31 cellular contexts compared by ENCODE assay signal in genomic region chr22:49057910-49058309, GRCh38.
"Had no signal": no experiment of that assay in that cellular context is flagged by ENCODE, and none has a peak within 500 bp of the region (broad histone marks: within the 10 kb centered on the region; RNA-seq: fewer than 3 reads in every experiment).

No MANE protein-coding gene starts in this region.

- H3K27ac Mint-ChIP-seq: activated CD4-positive, alpha-beta memory T cell treated with anti-CD3 and anti-CD28 coated beads for 36 hours; activated CD4-positive, alpha-beta T cell treated with anti-CD3 and anti-CD28 coated beads for 36 hours; activated CD4-positive, alpha-beta T cell treated with anti-CD3 and anti-CD28 coated beads, Interleukin-2, amount 10 ng/mL, durations not matched to agents 24 days and 14 days; activated CD8-positive, alpha-beta memory T cell treated with anti-CD3 and anti-CD28 coated beads, Interleukin-2, amount 10 ng/mL, durations not matched to agents 7 days and 5 days; activated CD8-positive, alpha-beta T cell treated with anti-CD3 and anti-CD28 coated beads, Interleukin-2, amount 10 ng/mL, durations not matched to agents 7 days and 5 days; activated naive CD8-positive, alpha-beta T cell; activated T-helper 1 cell treated with anti-CD3 and anti-CD28 coated beads, Interleukin-12 subunit alpha, Interleukin-12 subunit beta, Interleukin-2, Interleukin-4 antibody, amounts not matched to agents 30 ng/mL and 10 ng/mL and 1 ng/mL, durations not matched to agents 14 hours and 24 hours and 36 hours; activated T-helper 2 cell treated with anti-CD3 and anti-CD28 coated beads, Interferon-gamma antibody, Interleukin-2, Interleukin-4, amounts not matched to agents 10 μg/mL and 5 μg/mL and 100 μg/mL, durations not matched to agents 14 hours and 24 hours and 36 hours; brain; effector memory CD8-positive, alpha-beta T cell; T-helper 17 cell; T-helper 2 cell treated with Interferon-gamma antibody and Interleukin-4, amounts not matched to agents 5 μg/mL and 100 μg/mL, for 36 hours had no signal

- H3K36me3 Mint-ChIP-seq: activated CD4-positive, alpha-beta memory T cell treated with anti-CD3 and anti-CD28 coated beads for 36 hours; activated CD8-positive, alpha-beta memory T cell treated with anti-CD3 and anti-CD28 coated beads, Interleukin-2, amount 10 ng/mL, durations not matched to agents 7 days and 5 days; activated naive CD8-positive, alpha-beta T cell; brain had no signal

- H3K27me3 Mint-ChIP-seq: activated CD4-positive, alpha-beta T cell treated with anti-CD3 and anti-CD28 coated beads, Interleukin-2, amount 10 ng/mL, durations not matched to agents 24 days and 14 days; activated CD8-positive, alpha-beta memory T cell treated with anti-CD3 and anti-CD28 coated beads, Interleukin-2, amount 10 ng/mL, durations not matched to agents 7 days and 5 days had no signal

- H3K9me3 Mint-ChIP-seq: activated CD4-positive, alpha-beta memory T cell treated with anti-CD3 and anti-CD28 coated beads for 36 hours; activated CD4-positive, alpha-beta T cell treated with anti-CD3 and anti-CD28 coated beads, Interleukin-2, amount 10 ng/mL, durations not matched to agents 24 days and 14 days; activated T-helper 1 cell treated with anti-CD3 and anti-CD28 coated beads, Interleukin-12 subunit alpha, Interleukin-12 subunit beta, Interleukin-2, Interleukin-4 antibody, amounts not matched to agents 30 ng/mL and 10 ng/mL and 1 ng/mL, durations not matched to agents 14 hours and 24 hours and 36 hours; activated T-helper 2 cell treated with anti-CD3 and anti-CD28 coated beads, Interferon-gamma antibody, Interleukin-2, Interleukin-4, amounts not matched to agents 10 μg/mL and 5 μg/mL and 100 μg/mL, durations not matched to agents 14 hours and 24 hours and 36 hours; brain; central memory CD8-positive, alpha-beta T cell; effector memory CD8-positive, alpha-beta T cell; T-helper 2 cell treated with Interferon-gamma antibody and Interleukin-4, amounts not matched to agents 5 μg/mL and 100 μg/mL, for 36 hours had no signal

- DNase-seq: activated CD4-positive, alpha-beta memory T cell treated with anti-CD3 and anti-CD28 coated beads for 36 hours; activated CD4-positive, alpha-beta T cell treated with anti-CD3 and anti-CD28 coated beads for 36 hours; activated CD4-positive, alpha-beta T cell treated with anti-CD3 and anti-CD28 coated beads, Interleukin-2, amount 10 ng/mL, durations not matched to agents 24 days and 14 days; activated CD4-positive, CD25-positive, alpha-beta regulatory T cell; activated CD4-positive, CD25-positive, alpha-beta regulatory T cell treated with anti-CD3 and anti-CD28 coated beads, Interleukin-2, amount 50 U/mL, for 72 hours; activated CD8-positive, alpha-beta memory T cell treated with anti-CD3 and anti-CD28 coated beads, Interleukin-2, amount 10 ng/mL, durations not matched to agents 7 days and 5 days; activated CD8-positive, alpha-beta memory T cell treated with anti-CD3 and anti-CD28 coated beads, Interleukin-2, amount 50 U/mL, for 4 hours; activated CD8-positive, alpha-beta T cell treated with anti-CD3 and anti-CD28 coated beads, Interleukin-2, amount 10 ng/mL, durations not matched to agents 7 days and 5 days; activated gamma-delta T cell treated with Interleukin-2 at 50 U/mL for 16 hours; activated naive CD4-positive, alpha-beta T cell treated with anti-CD3 and anti-CD28 coated beads, Interleukin-2, amount 50 U/mL, for 16 hours; activated naive CD4-positive, alpha-beta T cell treated with Interleukin-2 at 50 U/mL for 16 hours; activated T-cell treated with anti-CD3 and anti-CD28 coated beads, Interleukin-2, amount 50 U/mL, for 1 hour; activated T-cell treated with anti-CD3 and anti-CD28 coated beads, Interleukin-2, amount 50 U/mL, for 48 hours; cortex of kidney; dermis blood vessel endothelial cell; effector CD4-positive, alpha-beta T cell; effector memory CD8-positive, alpha-beta T cell; esophagus squamous epithelium; foreskin melanocyte; heart right ventricle; T-helper 1 cell; T-helper 17 cell; T1000; WERI-Rb-1 had no signal

- H3K4me3 Mint-ChIP-seq: activated CD4-positive, alpha-beta memory T cell treated with anti-CD3 and anti-CD28 coated beads for 36 hours; activated CD4-positive, alpha-beta T cell treated with anti-CD3 and anti-CD28 coated beads for 36 hours; activated CD4-positive, alpha-beta T cell treated with anti-CD3 and anti-CD28 coated beads, Interleukin-2, amount 10 ng/mL, durations not matched to agents 24 days and 14 days; activated CD8-positive, alpha-beta memory T cell treated with anti-CD3 and anti-CD28 coated beads, Interleukin-2, amount 10 ng/mL, durations not matched to agents 7 days and 5 days; activated CD8-positive, alpha-beta T cell treated with anti-CD3 and anti-CD28 coated beads, Interleukin-2, amount 10 ng/mL, durations not matched to agents 7 days and 5 days; activated naive CD8-positive, alpha-beta T cell; activated T-helper 1 cell treated with anti-CD3 and anti-CD28 coated beads, Interleukin-12 subunit alpha, Interleukin-12 subunit beta, Interleukin-2, Interleukin-4 antibody, amounts not matched to agents 30 ng/mL and 10 ng/mL and 1 ng/mL, durations not matched to agents 14 hours and 24 hours and 36 hours; brain; central memory CD8-positive, alpha-beta T cell; effector memory CD8-positive, alpha-beta T cell; T-helper 17 cell; T-helper 2 cell treated with Interferon-gamma antibody and Interleukin-4, amounts not matched to agents 5 μg/mL and 100 μg/mL, for 36 hours had no signal

- ATAC-seq: activated CD4-positive, alpha-beta T cell treated with anti-CD3 and anti-CD28 coated beads for 36 hours; activated CD8-positive, alpha-beta memory T cell treated with anti-CD3 and anti-CD28 coated beads, Interleukin-2, amount 10 ng/mL, durations not matched to agents 7 days and 5 days; activated CD8-positive, alpha-beta T cell treated with anti-CD3 and anti-CD28 coated beads, Interleukin-2, amount 10 ng/mL, durations not matched to agents 7 days and 5 days; effector memory CD8-positive, alpha-beta T cell; gastroesophageal sphincter; heart right ventricle; T-helper 17 cell had no signal

- H3K4me1 Mint-ChIP-seq: activated CD4-positive, alpha-beta T cell treated with anti-CD3 and anti-CD28 coated beads for 36 hours; activated CD4-positive, alpha-beta T cell treated with anti-CD3 and anti-CD28 coated beads, Interleukin-2, amount 10 ng/mL, durations not matched to agents 24 days and 14 days; activated CD8-positive, alpha-beta memory T cell treated with anti-CD3 and anti-CD28 coated beads, Interleukin-2, amount 10 ng/mL, durations not matched to agents 7 days and 5 days; central memory CD8-positive, alpha-beta T cell; T-helper 17 cell had no signal
